Comparison of ENCODE assay signal across 8 cellular contexts in genomic region chr3:177196473-177197040, GRCh38. TPM values are rescaled to one million over a fixed set of nuclear protein-coding genes. Genes with fewer than 3 reads are reported as not detected.
A peak's percentile ranks its signal among the peaks of the same experiment; 100 is the strongest.
DNase-seq lines count a peak whose midpoint lies in the region; FAIRE-seq and TF ChIP-seq lines count a peak whose summit lies in the region.

No MANE protein-coding gene starts in this region.

- no peaks in the 10 kb centered on the region for H3K27me3 ChIP-seq in adrenal gland
- no peaks in the 10 kb centered on the region for H3K27me3 ChIP-seq in left ventricle myocardium inferior (ENCODE audit: low read depth)

- DNase-seq in AG08396 (ENCODE audit: low spot score) (peak; percentile 62), GM12891 (ENCODE audit: insufficient read length, low spot score) (no peak), OCI-M1 (lab: John Stamatoyannopoulos, UW) (peak; percentile 51), adrenal gland (peak; percentile 28 to 60 (median 46)), left ventricle myocardium inferior (no peak), progenitor cell of endocrine pancreas (ENCODE audit: low spot score, unreplicated experiment) (no peak), NCI-H1048 (lab: John Stamatoyannopoulos, UW) (no peak), HTR-8/SVneo (ENCODE audit: insufficient read length, low spot score) (no peak)

- H3K27me3 Mint-ChIP-seq in progenitor cell of endocrine pancreas = no peaks in the 10 kb centered on the region

- H3K4me1 ChIP-seq in adrenal gland (replicated peaks in 1 of 2) (peaks cover 15 to 34% of the 10 kb centered on the region in 2 donors), left ventricle myocardium inferior (peaks cover 49% of the 10 kb centered on the region)

- peak overlapping the region; percentile 72 to 100 (median 94) for H3K4me3 ChIP-seq in adrenal gland
- peak overlapping the region; percentile 87 for H3K4me3 ChIP-seq in left ventricle myocardium inferior

- WGBS in adrenal gland, 4 donors = 0 to 1% (median 1%) methylated on average over 9 to 42 of the region's 42 CpGs

- no peak for FAIRE-seq in GM12891 (lab: Jason Lieb, UNC)
- no peak for FAIRE-seq in HTR-8/SVneo (lab: Jason Lieb, UNC)

- H3K36me3 Mint-ChIP-seq in progenitor cell of endocrine pancreas (ENCODE audit: insufficient read depth) = peaks cover 9% of the 10 kb centered on the region

- H3K9me3 Mint-ChIP-seq in progenitor cell of endocrine pancreas (ENCODE audit: low read depth) = no peaks in the 10 kb centered on the region

- peak overlapping the region; percentile 93 to 100 (median 96) for H3K27ac ChIP-seq in adrenal gland
- peak overlapping the region; percentile 98 for H3K27ac ChIP-seq in left ventricle myocardium inferior (replicated peaks)

- peak overlapping the region; percentile 91 for H3K4me3 Mint-ChIP-seq in progenitor cell of endocrine pancreas (ENCODE audit: low read depth)

- H3K27ac Mint-ChIP-seq in progenitor cell of endocrine pancreas = peak overlapping the region; percentile 97

- TF ChIP-seq CTCF in adrenal gland (IDR thresholded peaks at IDR 0.05) (no peak), left ventricle myocardium inferior (IDR thresholded peaks at IDR 0.05; ENCODE audit: borderline replicate concordance) (no peak), progenitor cell of endocrine pancreas (IDR thresholded peaks at IDR 0.05; ENCODE audit: unreplicated experiment) (peak; percentile 10)

- TF ChIP-seq POLR2A in GM12891 (IDR thresholded peaks at IDR 0.05; ENCODE audit: low read depth, low read length) (no peak), adrenal gland (IDR thresholded peaks at IDR 0.05) (no peak)

- H3K4me1 Mint-ChIP-seq in progenitor cell of endocrine pancreas (ENCODE audit: low read depth) = peaks cover 40% of the 10 kb centered on the region

- intact Hi-C loops in adrenal gland (cut with DNase I) = loop anchor here (5.0 to 10.0 kb wide), 2 partner anchors 142 to 161 kb away; no protein-coding TSS in a partner anchor
- intact Hi-C loops in left ventricle myocardium inferior (cut with micrococcal nuclease) = loop anchor here (5.0 kb wide), 1 partner anchor 144 kb away; no protein-coding TSS in a partner anchor

- H3K9me3 ChIP-seq in adrenal gland (replicated peaks in 1 of 3) = no peaks in the 10 kb centered on the region
- no peaks in the 10 kb centered on the region for H3K9me3 ChIP-seq in left ventricle myocardium inferior (replicated peaks)

- H3K36me3 ChIP-seq in adrenal gland (replicated peaks in 1 of 2) (no peaks in the 10 kb centered on the region), left ventricle myocardium inferior (no peaks in the 10 kb centered on the region)

TF ChIP-seq in GM12891, 5 proteins besides CTCF, POLR2A, EP300 and RAD21:
- TF ChIP-seq SPI1 (IDR thresholded peaks at IDR 0.05; ENCODE audit: low read depth, low read length) (no peak), POLR2AphosphoS5 (IDR thresholded peaks at IDR 0.05; ENCODE audit: low read depth, low read length) (0 out of 2 replicates have a peak, but pooled peaks have one; percentile 25)

RNA-seq across cellular contexts. Expression of gene TBL1XR1, which starts 0.7 kb away (rescaled TPM):
- polyA plus RNA-seq in GM12891 (2012; ENCODE audit: low read depth, missing spikeins) = 26.8 TPM
- total RNA-seq in adrenal gland (100 to 1,000 TPM in 6 of 8 donors, 10 to 100 TPM in 2; 74.0 to 258 (median 115) TPM), left ventricle myocardium inferior (102 TPM), progenitor cell of endocrine pancreas (181 and 207 TPM in 2 replicates)
- 10 to 100 TPM; 17.5 to 50.2 (median 21.8) TPM for polyA plus RNA-seq in adrenal gland

Comparison
In these comparisons a context has a peak if more than half of its experiments do, and no peak if none do; other contexts are left out.
1. DNase-seq: peak in AG08396 (single experiment), OCI-M1 (single experiment) and adrenal gland (7 of 7); none in GM12891 (single experiment), left ventricle myocardium inferior (single experiment), progenitor cell of endocrine pancreas (single experiment), NCI-H1048 (single experiment) and HTR-8/SVneo (single experiment).